In genomic region chr20:1769491-1769890, GRCh38 we compare ENCODE assay signal across 9 cellular contexts.
"Had no signal": no experiment of that assay in that cellular context is flagged by ENCODE, and none has a peak within 500 bp of the region (broad histone marks: within the 10 kb centered on the region; RNA-seq: fewer than 3 reads in every experiment).

No MANE protein-coding gene starts in this region.

- H3K4me3 ChIP-seq: GM23248, HAP-1, K562 had no signal

- FAIRE-seq: HTR-8/SVneo, K562 had no signal

- H3K27ac ChIP-seq: GM23248 had no signal

- H3K36me3 ChIP-seq: HAP-1 had no signal

- ATAC-seq: HCT116, K562 had no signal

- H3K4me1 ChIP-seq: HAP-1 had no signal

- DNase-seq: GM23248, GOT3, H7, IMR-90, KG1 had no signal

- H3K9ac ChIP-seq: GM23248 had no signal

- H3K9me3 ChIP-seq: HAP-1 had no signal

- H2AFZ ChIP-seq: GM23248 had no signal
